In the genomic region with DNA sequence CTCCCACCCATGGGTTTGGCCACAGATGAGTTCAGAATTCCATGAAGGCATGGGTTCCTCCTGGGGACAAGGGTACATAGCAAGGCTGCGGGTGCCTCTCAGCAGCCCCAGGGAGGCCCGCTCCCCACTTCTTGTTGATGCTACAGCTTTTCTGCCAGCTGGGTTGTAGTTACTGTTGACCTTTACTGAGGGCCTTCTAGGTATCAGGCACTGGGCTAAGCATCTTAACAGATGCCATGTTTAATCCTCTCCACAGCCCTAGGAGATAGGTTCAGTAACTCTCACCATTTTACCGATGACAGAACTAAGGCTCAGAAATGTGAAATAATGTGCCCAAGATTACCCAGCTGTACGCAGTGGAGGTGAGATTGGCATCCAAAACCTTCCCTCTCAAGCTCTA, we compare ENCODE assay signal across 17 cellular contexts. TPM values are rescaled to one million over a fixed set of nuclear protein-coding genes. Genes with fewer than 3 reads are reported as not detected.
A peak's percentile ranks its signal among the peaks of the same experiment; 100 is the strongest.
DNase-seq lines count a peak whose midpoint lies in the region; FAIRE-seq and TF ChIP-seq lines count a peak whose summit lies in the region.
"Had no signal": no experiment of that assay in that cellular context is flagged by ENCODE, and none has a peak within 500 bp of the region (broad histone marks: within the 10 kb centered on the region; RNA-seq: fewer than 3 reads in every experiment).

No MANE protein-coding gene starts in this region.

- no peaks in the 10 kb centered on the region for H3K27me3 ChIP-seq in Caco-2 (replicated peaks; ENCODE audit: control insufficient read depth, insufficient read depth, low read length)
- peaks cover 19% of the 10 kb centered on the region for H3K27me3 ChIP-seq in bronchial epithelial cell (ENCODE audit: control insufficient read depth, insufficient read depth, low read length)
- H3K27me3 ChIP-seq in thyroid gland: no peaks in the 10 kb centered on the region
- H3K27me3 ChIP-seq in A673 (replicated peaks; ENCODE audit: insufficient read depth, low read depth, low read length, poor library complexity): peaks cover 19% of the 10 kb centered on the region

- 81 to 87% methylated on average over 4 of the region's 4 CpGs for WGBS in thyroid gland, 2 donors

- peaks cover 53% of the 10 kb centered on the region for H3K4me1 Mint-ChIP-seq in Caco-2 (ENCODE audit: low read depth, unreplicated experiment)
- peaks cover 14% of the 10 kb centered on the region for H3K4me1 Mint-ChIP-seq in CD14-positive monocyte
- peaks cover 5% of the 10 kb centered on the region for H3K4me1 Mint-ChIP-seq in activated T-helper 2 cell treated with anti-CD3 and anti-CD28 coated beads, Interferon-gamma antibody, Interleukin-2, Interleukin-4, amounts not matched to agents 10 μg/mL and 5 μg/mL and 100 μg/mL, durations not matched to agents 14 hours and 24 hours and 36 hours (ENCODE audit: low read depth)

- no peaks in the 10 kb centered on the region for H3K36me3 ChIP-seq in Caco-2 (ENCODE audit: control insufficient read depth, insufficient read depth, low read length)
- no peaks in the 10 kb centered on the region for H3K36me3 ChIP-seq in bronchial epithelial cell (ENCODE audit: control insufficient read depth, insufficient read depth, low read length)
- H3K36me3 ChIP-seq in thyroid gland: no peaks in the 10 kb centered on the region
- no peaks in the 10 kb centered on the region for H3K36me3 ChIP-seq in A673 (ENCODE audit: insufficient read depth, low read length, poor library complexity, severe bottlenecking)

- peaks cover 40% of the 10 kb centered on the region for H3K4me1 ChIP-seq in Caco-2
- H3K4me1 ChIP-seq in thyroid gland: peaks cover 37 to 45% of the 10 kb centered on the region in 2 donors
- H3K4me1 ChIP-seq in A673 (ENCODE audit: insufficient read depth, low read length, poor library complexity, severe bottlenecking): no peaks in the 10 kb centered on the region

- no peak overlapping the region for H3K4me3 ChIP-seq in Caco-2 (ENCODE audit: low read depth, low read length)
- no peak overlapping the region for H3K4me3 ChIP-seq in bronchial epithelial cell (ENCODE audit: low read depth, low read length)
- H3K4me3 ChIP-seq in thyroid gland (replicated peaks in 1 of 3): no peak overlapping the region
- no peak overlapping the region for H3K4me3 ChIP-seq in A673 (ENCODE audit: low read depth, low read length, poor library complexity, severe bottlenecking)

- DNase-seq in Caco-2: no peak
- DNase-seq in NCI-H82 (lab: John Stamatoyannopoulos, UW): peak; percentile 91
- DNase-seq in bronchial epithelial cell (ENCODE audit: low read depth): no peak
- no peak for DNase-seq in thyroid gland
- no peak for DNase-seq in CD14-positive monocyte (ENCODE audit: low spot score)
- DNase-seq in A673 (ENCODE audit: low spot score): no peak
- no peak for DNase-seq in activated T-helper 2 cell treated with anti-CD3 and anti-CD28 coated beads, Interferon-gamma antibody, Interleukin-2, Interleukin-4, amounts not matched to agents 10 μg/mL and 5 μg/mL and 100 μg/mL, durations not matched to agents 14 hours and 24 hours and 36 hours (ENCODE audit: low spot score)
- DNase-seq: AML-193; C1 segment of cervical spinal cord; CD4-positive, alpha-beta memory T cell; DND-41; GDM1; HCEC 1CT; HFFc6; IMR-90; KBM-7 had no signal

- peak overlapping the region; percentile 64 for H3K27ac Mint-ChIP-seq in Caco-2 (ENCODE audit: unreplicated experiment)
- H3K27ac Mint-ChIP-seq in CD14-positive monocyte: no peak overlapping the region
- no peak overlapping the region for H3K27ac Mint-ChIP-seq in activated T-helper 2 cell treated with anti-CD3 and anti-CD28 coated beads, Interferon-gamma antibody, Interleukin-2, Interleukin-4, amounts not matched to agents 10 μg/mL and 5 μg/mL and 100 μg/mL, durations not matched to agents 14 hours and 24 hours and 36 hours
- H3K27ac Mint-ChIP-seq: CD4-positive, alpha-beta memory T cell; HFFc6 had no signal

- H3K9me3 ChIP-seq in Caco-2 (no peaks in the 10 kb centered on the region), thyroid gland (no peaks in the 10 kb centered on the region), A673 (ENCODE audit: low read depth, low read length, poor library complexity, severe bottlenecking) (no peaks in the 10 kb centered on the region)

- intact Hi-C loops in Caco-2 (cut with micrococcal nuclease; ENCODE audit: unreplicated experiment) (loop anchor here (1.0 kb wide), 2 partner anchors 13 to 34 kb away; no protein-coding TSS in a partner anchor), thyroid gland (cut with DNase I) (no loop called here), CD14-positive monocyte (cut with micrococcal nuclease) (no loop called here), A673 (cut with micrococcal nuclease; ENCODE audit: unreplicated experiment) (no loop called here)
- intact Hi-C loops in activated T-helper 2 cell treated with anti-CD3 and anti-CD28 coated beads, Interferon-gamma antibody, Interleukin-2, Interleukin-4, amounts not matched to agents 10 μg/mL and 5 μg/mL and 100 μg/mL, durations not matched to agents 14 hours and 24 hours and 36 hours (cut with micrococcal nuclease): no loop called here

- no peak for TF ChIP-seq CTCF in Caco-2 (IDR thresholded peaks at IDR 0.05; ENCODE audit: insufficient read depth in 1 of 2, low read depth in 1 of 2, low read length in 1 of 2, severe bottlenecking in 1 of 2, unreplicated experiment in 1 of 2)
- TF ChIP-seq CTCF in bronchial epithelial cell (IDR thresholded peaks at IDR 0.05; ENCODE audit: insufficient read depth, low read length, severe bottlenecking): no peak
- no peak for TF ChIP-seq CTCF in thyroid gland (IDR thresholded peaks at IDR 0.05)
- TF ChIP-seq CTCF in CD14-positive monocyte (IDR thresholded peaks at IDR 0.05): no peak
- no peak for TF ChIP-seq CTCF in A673 (conservative IDR thresholded peaks at IDR 0.05; ENCODE audit: low read depth, low read length)

- BruUV-seq in Caco-2 (replicated peaks; lab: Mats Ljungman, UMichigan) (no TSS peak), A673 (replicated peaks; lab: Mats Ljungman, UMichigan) (no TSS peak)

- H3K27me3 Mint-ChIP-seq in Caco-2 (ENCODE audit: insufficient read depth, unreplicated experiment) (no peaks in the 10 kb centered on the region), CD14-positive monocyte (ENCODE audit: low read depth in 3 of 3) (peaks cover 62 to 78% (median 65%) of the 10 kb centered on the region in 3 donors)
- peaks cover 46% of the 10 kb centered on the region for H3K27me3 Mint-ChIP-seq in activated T-helper 2 cell treated with anti-CD3 and anti-CD28 coated beads, Interferon-gamma antibody, Interleukin-2, Interleukin-4, amounts not matched to agents 10 μg/mL and 5 μg/mL and 100 μg/mL, durations not matched to agents 14 hours and 24 hours and 36 hours (ENCODE audit: low read depth)

- no peak for TF ChIP-seq POLR2A in thyroid gland (IDR thresholded peaks at IDR 0.05)

- H3K4me3 Mint-ChIP-seq in Caco-2 (ENCODE audit: unreplicated experiment) (no peak overlapping the region), CD14-positive monocyte (peak overlapping the region in 1 of 2 donors; percentile 60)
- H3K4me3 Mint-ChIP-seq in activated T-helper 2 cell treated with anti-CD3 and anti-CD28 coated beads, Interferon-gamma antibody, Interleukin-2, Interleukin-4, amounts not matched to agents 10 μg/mL and 5 μg/mL and 100 μg/mL, durations not matched to agents 14 hours and 24 hours and 36 hours (ENCODE audit: low read depth): no peak overlapping the region
- H3K4me3 Mint-ChIP-seq: CD4-positive, alpha-beta memory T cell; HFFc6 had no signal

- CTCF ChIA-PET in Caco-2 (lab: Charles Lee) (interaction anchor here (0.8 to 3.0 kb wide), 7 partner anchors 15 to 235 kb away, joined by 3 to 25 read pairs (median 5); no protein-coding TSS in a partner anchor), A673 (lab: Charles Lee) (interaction anchor here (1.4 kb wide), 1 partner anchor 63 kb away, joined by 3 read pairs; no protein-coding TSS in a partner anchor)

- POLR2A ChIA-PET in Caco-2 (lab: Charles Lee): interaction anchor here (1.1 kb wide), 1 partner anchor 20 kb away, joined by 6 read pairs; no protein-coding TSS in a partner anchor
- POLR2A ChIA-PET in A673 (lab: Charles Lee; ENCODE audit: low non-redundant PET): no interaction called here

- peak; percentile 40 for FAIRE-seq in bronchial epithelial cell (lab: Jason Lieb, UNC)
- FAIRE-seq: GM12892 had no signal

- H3K36me3 Mint-ChIP-seq in Caco-2 (ENCODE audit: insufficient read depth, unreplicated experiment): no peaks in the 10 kb centered on the region
- H3K36me3 Mint-ChIP-seq in CD14-positive monocyte: peaks cover 0 to 4% of the 10 kb centered on the region in 2 donors
- H3K36me3 Mint-ChIP-seq in activated T-helper 2 cell treated with anti-CD3 and anti-CD28 coated beads, Interferon-gamma antibody, Interleukin-2, Interleukin-4, amounts not matched to agents 10 μg/mL and 5 μg/mL and 100 μg/mL, durations not matched to agents 14 hours and 24 hours and 36 hours (ENCODE audit: low read depth): no peaks in the 10 kb centered on the region
- H3K36me3 Mint-ChIP-seq: CD4-positive, alpha-beta memory T cell had no signal

- H3K9me3 Mint-ChIP-seq in Caco-2 (ENCODE audit: unreplicated experiment): no peaks in the 10 kb centered on the region
- H3K9me3 Mint-ChIP-seq in CD14-positive monocyte: peaks cover 0 to 17% (median 5%) of the 10 kb centered on the region in 7 donors
- H3K9me3 Mint-ChIP-seq in activated T-helper 2 cell treated with anti-CD3 and anti-CD28 coated beads, Interferon-gamma antibody, Interleukin-2, Interleukin-4, amounts not matched to agents 10 μg/mL and 5 μg/mL and 100 μg/mL, durations not matched to agents 14 hours and 24 hours and 36 hours: no peaks in the 10 kb centered on the region
- H3K9me3 Mint-ChIP-seq: HFFc6 had no signal

- H3K27ac ChIP-seq in thyroid gland (peak overlapping the region; percentile 22 to 69 (median 37)), A673 (ENCODE audit: low read depth, low read length, poor library complexity, severe bottlenecking) (no peak overlapping the region)

RNA-seq across cellular contexts. Expression of gene DLX4, which starts 54.3 kb away (rescaled TPM):
- total RNA-seq in Caco-2 (2022): 27.0 and 33.1 TPM in 2 replicates
- not detected in 2 replicates for total RNA-seq in bronchial epithelial cell
- 1 to 10 TPM in 1 of 4 donors, under 1 TPM in 1, not detected in 2; 0.56 to 1.2 TPM for total RNA-seq in thyroid gland
- under 1 TPM in 1 of 2 donors, not detected in 1; 0.20 TPM for polyA plus RNA-seq in CD14-positive monocyte
- 0.82 and 1.0 TPM in 2 replicates for total RNA-seq in A673 (2021)
- total RNA-seq in activated T-helper 2 cell treated with anti-CD3 and anti-CD28 coated beads, Interferon-gamma antibody, Interleukin-2, Interleukin-4, amounts not matched to agents 10 μg/mL and 5 μg/mL and 100 μg/mL, durations not matched to agents 14 hours and 24 hours and 36 hours: not detected in 2 replicates
- total RNA-seq: HFFc6, IMR-90 had no signal
- polyA plus RNA-seq: IMR-90 had no signal

Comparison
In these comparisons a context has a peak if more than half of its experiments do, and no peak if none do; other contexts are left out.
1. RNA of gene DLX4, which starts 54.3 kb away (total RNA-seq): 27.0 to 33.1 TPM in Caco-2; 0.82 to 1.0 TPM in A673, 0.56 to 1.2 TPM in thyroid gland, not detected in activated T-helper 2 cell treated with anti-CD3 and anti-CD28 coated beads, Interferon-gamma antibody, Interleukin-2, Interleukin-4, amounts not matched to agents 10 μg/mL and 5 μg/mL and 100 μg/mL, durations not matched to agents 14 hours and 24 hours and 36 hours and not detected in bronchial epithelial cell; every median in the first group is over 10 times any median in the second.